12 cellular contexts compared by ENCODE assay signal in the genomic region with DNA sequence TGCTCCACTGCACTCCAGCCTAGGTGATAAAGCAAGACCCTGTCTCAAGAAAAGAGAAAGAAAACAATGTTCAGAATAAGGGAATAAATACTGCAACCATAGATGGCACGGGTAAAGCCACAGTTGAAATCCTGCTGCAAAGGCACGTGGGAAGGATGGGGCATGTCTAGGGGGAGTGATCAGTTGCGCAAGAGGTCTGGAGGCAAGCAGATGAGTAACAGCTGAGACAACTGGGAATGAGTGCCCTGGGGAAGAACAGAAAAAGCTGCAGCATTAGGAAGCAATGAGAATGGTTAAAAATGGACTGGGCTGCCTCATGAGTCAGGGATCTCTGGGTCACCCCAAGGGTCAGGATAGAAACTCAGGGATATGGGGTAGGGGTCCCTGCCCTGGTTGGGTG.
DNase-seq lines count a peak whose midpoint lies in the region; ATAC-seq and TF ChIP-seq lines count a peak whose summit lies in the region.
"Had no signal": no experiment of that assay in that cellular context is flagged by ENCODE, and none has a peak within 500 bp of the region (broad histone marks: within the 10 kb centered on the region; RNA-seq: fewer than 3 reads in every experiment).

No MANE protein-coding gene starts in this region.

- peaks cover 41% of the 10 kb centered on the region for H3K4me1 Mint-ChIP-seq in MCF 10A (ENCODE audit: insufficient read depth, unreplicated experiment)

- ATAC-seq in left lung: peak; percentile 38
- ATAC-seq in GM18505 (IDR thresholded peaks at IDR 0.05; ENCODE audit: unreplicated experiment): no peak
- no peak for ATAC-seq in GM18498 (IDR thresholded peaks at IDR 0.05; ENCODE audit: unreplicated experiment)
- ATAC-seq in HG02759 (IDR thresholded peaks at IDR 0.05; ENCODE audit: unreplicated experiment): no peak
- ATAC-seq in HG03457 (IDR thresholded peaks at IDR 0.05; ENCODE audit: unreplicated experiment): no peak

- intact Hi-C loops in MCF 10A (cut with micrococcal nuclease) (loop anchor here (5.0 kb wide), 2 partner anchors 483 to 698 kb away; no protein-coding TSS in a partner anchor), left lung (cut with DNase I) (loop anchor here (5.0 to 10.0 kb wide), 4 partner anchors 78 to 430 kb away; partner anchors contain the start of gene ATXN1 (in 2 of the 2))

- H3K27me3 Mint-ChIP-seq in MCF 10A (ENCODE audit: insufficient read depth, unreplicated experiment): no peaks in the 10 kb centered on the region

- TF ChIP-seq EP300 in Ishikawa (IDR thresholded peaks at IDR 0.05; ENCODE audit: borderline replicate concordance): no peak

- H3K27ac Mint-ChIP-seq in MCF 10A (ENCODE audit: low read depth, unreplicated experiment): no peak overlapping the region
- H3K27ac Mint-ChIP-seq: activated naive CD4-positive, alpha-beta T cell treated with anti-CD3 and anti-CD28 coated beads for 36 hours had no signal

- no peak for TF ChIP-seq RAD21 in Ishikawa (IDR thresholded peaks at IDR 0.05; ENCODE audit: low read depth)

- TF ChIP-seq CTCF in MCF 10A (IDR thresholded peaks at IDR 0.05; ENCODE audit: unreplicated experiment) (no peak), left lung (IDR thresholded peaks at IDR 0.05) (no peak)

- H3K4me1 ChIP-seq in left lung: peaks cover 4 to 59% of the 10 kb centered on the region in 2 donors

- no TSS peak for BruUV-seq in MCF 10A (replicated peaks; lab: Mats Ljungman, UMichigan)

- no peaks in the 10 kb centered on the region for H3K9me3 ChIP-seq in left lung

- peak; percentile 76 for DNase-seq in A172 (ENCODE audit: low spot score)
- DNase-seq in MCF 10A (ENCODE audit: unreplicated experiment): peak; percentile 96
- peak in 1 of 2 donors; percentile 78 for DNase-seq in left lung
- DNase-seq: activated naive CD4-positive, alpha-beta T cell treated with anti-CD3 and anti-CD28 coated beads for 36 hours; NCI-H2227 treated with DMSO at 0.1 percent for 48 hours; stimulated activated naive CD4-positive, alpha-beta T cell treated with Interleukin-2 at 50 U/mL for 16 hours had no signal

- POLR2A ChIA-PET in MCF 10A (lab: Yijun Ruan, JAX): interaction anchor here (0.8 to 3.2 kb wide), 6 partner anchors 133 to 752 kb away, joined by 3 to 41 read pairs (median 4); partner anchors contain the start of gene ATXN1

- H3K4me3 ChIP-seq in left lung: no peak overlapping the region

- no peaks in the 10 kb centered on the region for H3K27me3 ChIP-seq in left lung

- no peak for TF ChIP-seq POLR2A in GM18505 (IDR thresholded peaks at IDR 0.05; ENCODE audit: borderline replicate concordance, extremely low read depth, insufficient read depth, insufficient read length)

- CTCF ChIA-PET in MCF 10A (lab: Yijun Ruan, JAX): interaction anchor here (0.6 to 5.5 kb wide), 13 partner anchors 11 to 653 kb away, joined by 3 to 43 read pairs (median 4); no protein-coding TSS in a partner anchor

- H3K36me3 Mint-ChIP-seq in MCF 10A (ENCODE audit: insufficient read depth, unreplicated experiment): no peaks in the 10 kb centered on the region

- H3K9me3 Mint-ChIP-seq in MCF 10A (ENCODE audit: unreplicated experiment): no peaks in the 10 kb centered on the region
- H3K9me3 Mint-ChIP-seq: activated naive CD4-positive, alpha-beta T cell treated with anti-CD3 and anti-CD28 coated beads for 36 hours had no signal

- H3K4me3 Mint-ChIP-seq in MCF 10A (ENCODE audit: unreplicated experiment): no peak overlapping the region
- H3K4me3 Mint-ChIP-seq: activated naive CD4-positive, alpha-beta T cell treated with anti-CD3 and anti-CD28 coated beads for 36 hours had no signal

- H3K36me3 ChIP-seq in left lung: no peaks in the 10 kb centered on the region

- peak overlapping the region; percentile 16 to 29 for H3K27ac ChIP-seq in left lung
- H3K27ac ChIP-seq: C4-2B had no signal

TF ChIP-seq in Ishikawa, 13 proteins besides CTCF, POLR2A, EP300 and RAD21:
- TF ChIP-seq CEBPB (IDR thresholded peaks at IDR 0.05) (peak; percentile 77), TCF12 (IDR thresholded peaks at IDR 0.05; ENCODE audit: low read depth) (no peak)
